ENCODE assay signal across 8 cellular contexts in genomic region chr2:241559489-241560180, GRCh38. TPM values are rescaled to one million over a fixed set of nuclear protein-coding genes. Genes with fewer than 3 reads are reported as not detected.
DNase-seq lines count a peak whose midpoint lies in the region; ATAC-seq and TF ChIP-seq lines count a peak whose summit lies in the region.

No MANE protein-coding gene starts in this region.

- H3K27ac Mint-ChIP-seq in activated CD8-positive, alpha-beta memory T cell treated with anti-CD3 and anti-CD28 coated beads, Interleukin-2, amount 10 ng/mL, durations not matched to agents 7 days and 5 days: no peak overlapping the region
- no peak overlapping the region for H3K27ac Mint-ChIP-seq in activated CD4-positive, alpha-beta memory T cell treated with anti-CD3 and anti-CD28 coated beads for 36 hours
- no peak overlapping the region for H3K27ac Mint-ChIP-seq in naive thymus-derived CD4-positive, alpha-beta T cell

- H3K4me1 ChIP-seq in naive thymus-derived CD4-positive, alpha-beta T cell (ENCODE audit: control insufficient read depth in 2 of 2, insufficient read depth in 2 of 2, low read length in 2 of 2): no peaks in the 10 kb centered on the region

- no peaks in the 10 kb centered on the region for H3K36me3 ChIP-seq in naive thymus-derived CD4-positive, alpha-beta T cell (ENCODE audit: control insufficient read depth in 2 of 3, insufficient read depth in 3 of 3, low read length in 3 of 3)

- DNase-seq in activated CD8-positive, alpha-beta memory T cell treated with anti-CD3 and anti-CD28 coated beads, Interleukin-2, amount 10 ng/mL, durations not matched to agents 7 days and 5 days: no peak
- DNase-seq in activated CD8-positive, alpha-beta memory T cell treated with anti-CD3 and anti-CD28 coated beads, Interleukin-2, amount 50 U/mL, for 48 hours: no peak
- DNase-seq in activated CD4-positive, alpha-beta memory T cell treated with anti-CD3 and anti-CD28 coated beads for 36 hours: no peak
- peak; percentile 56 to 82 for DNase-seq in foreskin fibroblast
- no peak for DNase-seq in naive thymus-derived CD4-positive, alpha-beta T cell
- DNase-seq in ureter (ENCODE audit: low spot score): no peak
- DNase-seq in T1000 (lab: John Stamatoyannopoulos, UW): no peak

- intact Hi-C loops in activated CD4-positive, alpha-beta memory T cell treated with anti-CD3 and anti-CD28 coated beads for 36 hours (cut with micrococcal nuclease): no loop called here
- intact Hi-C loops in naive thymus-derived CD4-positive, alpha-beta T cell (cut with micrococcal nuclease): no loop called here

- peaks cover 40% of the 10 kb centered on the region for H3K27me3 Mint-ChIP-seq in activated CD8-positive, alpha-beta memory T cell treated with anti-CD3 and anti-CD28 coated beads, Interleukin-2, amount 10 ng/mL, durations not matched to agents 7 days and 5 days
- H3K27me3 Mint-ChIP-seq in activated CD4-positive, alpha-beta memory T cell treated with anti-CD3 and anti-CD28 coated beads for 36 hours: peaks cover 25% of the 10 kb centered on the region
- H3K27me3 Mint-ChIP-seq in naive thymus-derived CD4-positive, alpha-beta T cell: peaks cover 28 to 40% (median 31%) of the 10 kb centered on the region in 5 donors

- CTCF ChIA-PET in activated CD8-positive, alpha-beta memory T cell treated with anti-CD3 and anti-CD28 coated beads, Interleukin-2, amount 10 ng/mL, durations not matched to agents 7 days and 5 days (lab: Charles Lee): no interaction called here
- CTCF ChIA-PET in activated CD4-positive, alpha-beta memory T cell treated with anti-CD3 and anti-CD28 coated beads for 36 hours (lab: Charles Lee): no interaction called here
- CTCF ChIA-PET in naive thymus-derived CD4-positive, alpha-beta T cell (lab: Charles Lee): no interaction called here

- ATAC-seq in activated CD8-positive, alpha-beta memory T cell treated with anti-CD3 and anti-CD28 coated beads, Interleukin-2, amount 10 ng/mL, durations not matched to agents 7 days and 5 days: peak; percentile 36
- ATAC-seq in naive thymus-derived CD4-positive, alpha-beta T cell: no peak
- ATAC-seq in GM21619 (IDR thresholded peaks at IDR 0.05; ENCODE audit: unreplicated experiment): no peak

- peaks cover 0 to 15% (median 0%) of the 10 kb centered on the region in 3 experiments for H3K9me3 ChIP-seq in naive thymus-derived CD4-positive, alpha-beta T cell (ENCODE audit: control insufficient read depth in 2 of 3, low read length in 3 of 3)

- peaks cover 9% of the 10 kb centered on the region for H3K4me1 Mint-ChIP-seq in activated CD8-positive, alpha-beta memory T cell treated with anti-CD3 and anti-CD28 coated beads, Interleukin-2, amount 10 ng/mL, durations not matched to agents 7 days and 5 days
- H3K4me1 Mint-ChIP-seq in activated CD4-positive, alpha-beta memory T cell treated with anti-CD3 and anti-CD28 coated beads for 36 hours (ENCODE audit: low read depth): peaks cover 8% of the 10 kb centered on the region
- peaks cover 0 to 19% (median 14%) of the 10 kb centered on the region in 7 donors for H3K4me1 Mint-ChIP-seq in naive thymus-derived CD4-positive, alpha-beta T cell

- H3K36me3 Mint-ChIP-seq in activated CD8-positive, alpha-beta memory T cell treated with anti-CD3 and anti-CD28 coated beads, Interleukin-2, amount 10 ng/mL, durations not matched to agents 7 days and 5 days: peaks cover 4% of the 10 kb centered on the region
- peaks cover 5% of the 10 kb centered on the region for H3K36me3 Mint-ChIP-seq in activated CD4-positive, alpha-beta memory T cell treated with anti-CD3 and anti-CD28 coated beads for 36 hours
- H3K36me3 Mint-ChIP-seq in naive thymus-derived CD4-positive, alpha-beta T cell: peaks cover 0 to 11% (median 0%) of the 10 kb centered on the region in 5 donors

- no peaks in the 10 kb centered on the region for H3K9me3 Mint-ChIP-seq in activated CD8-positive, alpha-beta memory T cell treated with anti-CD3 and anti-CD28 coated beads, Interleukin-2, amount 10 ng/mL, durations not matched to agents 7 days and 5 days (ENCODE audit: low read depth)
- peaks cover 10% of the 10 kb centered on the region for H3K9me3 Mint-ChIP-seq in activated CD4-positive, alpha-beta memory T cell treated with anti-CD3 and anti-CD28 coated beads for 36 hours
- H3K9me3 Mint-ChIP-seq in naive thymus-derived CD4-positive, alpha-beta T cell: peaks cover 0 to 28% (median 20%) of the 10 kb centered on the region in 11 donors

- no peak for TF ChIP-seq CTCF in foreskin fibroblast (IDR thresholded peaks at IDR 0.05; ENCODE audit: low read depth, low read length)

- POLR2A ChIA-PET in activated CD4-positive, alpha-beta memory T cell treated with anti-CD3 and anti-CD28 coated beads for 36 hours (lab: Charles Lee): no interaction called here
- POLR2A ChIA-PET in naive thymus-derived CD4-positive, alpha-beta T cell (lab: Charles Lee): interaction anchor here (0.5 kb wide), 1 partner anchor 182 kb away, joined by 3 read pairs; no protein-coding TSS in a partner anchor

- no peak overlapping the region for H3K27ac ChIP-seq in naive thymus-derived CD4-positive, alpha-beta T cell (ENCODE audit: low read depth, low read length)

- peak overlapping the region; percentile 43 for H3K4me3 Mint-ChIP-seq in activated CD8-positive, alpha-beta memory T cell treated with anti-CD3 and anti-CD28 coated beads, Interleukin-2, amount 10 ng/mL, durations not matched to agents 7 days and 5 days
- peak overlapping the region; percentile 20 for H3K4me3 Mint-ChIP-seq in activated CD4-positive, alpha-beta memory T cell treated with anti-CD3 and anti-CD28 coated beads for 36 hours
- peak overlapping the region; percentile 35 to 80 (median 66) for H3K4me3 Mint-ChIP-seq in naive thymus-derived CD4-positive, alpha-beta T cell

- H3K27me3 ChIP-seq in naive thymus-derived CD4-positive, alpha-beta T cell (ENCODE audit: control insufficient read depth in 2 of 2, insufficient read depth in 2 of 2, low read length in 2 of 2): peaks cover 0 to 9% of the 10 kb centered on the region in 2 donors

- H3K4me3 ChIP-seq in foreskin fibroblast (ENCODE audit: low read depth in 1 of 2, low read length in 2 of 2): peak overlapping the region; percentile 55 to 60
- H3K4me3 ChIP-seq in naive thymus-derived CD4-positive, alpha-beta T cell (ENCODE audit: low read length): no peak overlapping the region

RNA-seq across cellular contexts. Expression of gene BOK, which starts 1.1 kb away (rescaled TPM):
- total RNA-seq in activated CD8-positive, alpha-beta memory T cell treated with anti-CD3 and anti-CD28 coated beads, Interleukin-2, amount 10 ng/mL, durations not matched to agents 7 days and 5 days: not detected
- total RNA-seq in activated CD4-positive, alpha-beta memory T cell treated with anti-CD3 and anti-CD28 coated beads for 36 hours: under 1 TPM; 0.07 to 0.10 TPM
- total RNA-seq in naive thymus-derived CD4-positive, alpha-beta T cell: 1 to 10 TPM in 1 of 5 experiments, not detected in 4; 1.3 TPM
- under 1 TPM in 1 of 2 donors, not detected in 1; 0.11 TPM for polyA plus RNA-seq in naive thymus-derived CD4-positive, alpha-beta T cell
- 16.0 TPM for total RNA-seq in ureter

RNA-seq across cellular contexts. Expression of gene STK25, which starts 51.3 kb away (rescaled TPM):
- 100 to 1,000 TPM; 108 to 130 TPM for total RNA-seq in activated CD8-positive, alpha-beta memory T cell treated with anti-CD3 and anti-CD28 coated beads, Interleukin-2, amount 10 ng/mL, durations not matched to agents 7 days and 5 days
- 10 to 100 TPM; 97.9 to 99.1 TPM for total RNA-seq in activated CD4-positive, alpha-beta memory T cell treated with anti-CD3 and anti-CD28 coated beads for 36 hours
- total RNA-seq in naive thymus-derived CD4-positive, alpha-beta T cell: 100 to 1,000 TPM in 4 of 5 experiments, 10 to 100 TPM in 1; 90.8 to 170 (median 115) TPM
- polyA plus RNA-seq in naive thymus-derived CD4-positive, alpha-beta T cell: 10 to 100 TPM; 74.0 to 81.5 TPM
- 166 TPM for total RNA-seq in ureter

Comparison
In these comparisons a context has a peak if more than half of its experiments do, and no peak if none do; other contexts are left out.
1. DNase-seq: peak in foreskin fibroblast (2 of 2); none in activated CD8-positive, alpha-beta memory T cell treated with anti-CD3 and anti-CD28 coated beads, Interleukin-2, amount 10 ng/mL, durations not matched to agents 7 days and 5 days (single experiment), activated CD8-positive, alpha-beta memory T cell treated with anti-CD3 and anti-CD28 coated beads, Interleukin-2, amount 50 U/mL, for 48 hours (single experiment), activated CD4-positive, alpha-beta memory T cell treated with anti-CD3 and anti-CD28 coated beads for 36 hours (single experiment), naive thymus-derived CD4-positive, alpha-beta T cell (0 of 9), ureter (single experiment) and T1000 (single experiment).
2. Peak in every context shown above with its lines, with median percentiles within 50 percentile points of each other: H3K4me3 Mint-ChIP-seq.